8 cellular contexts compared by ENCODE assay signal in genomic region chr2:219497495-219498279, GRCh38. TPM values are rescaled to one million over a fixed set of nuclear protein-coding genes. Genes with fewer than 3 reads are reported as not detected.
A peak's percentile ranks its signal among the peaks of the same experiment; 100 is the strongest.
DNase-seq lines count a peak whose midpoint lies in the region; ATAC-seq and TF ChIP-seq lines count a peak whose summit lies in the region.

No MANE protein-coding gene starts in this region.

- no peak for TF ChIP-seq EP300 in upper lobe of left lung (IDR thresholded peaks at IDR 0.05)

- H3K9me3 ChIP-seq in WERI-Rb-1 (ENCODE audit: severe bottlenecking) (no peaks in the 10 kb centered on the region), mucosa of descending colon (no peaks in the 10 kb centered on the region), upper lobe of left lung (no peaks in the 10 kb centered on the region)

- no peaks in the 10 kb centered on the region for H3K79me2 ChIP-seq in KMS-11 (ENCODE audit: insufficient read depth, low read depth)

- H3K36me3 ChIP-seq in KMS-11 (ENCODE audit: insufficient read depth) (no peaks in the 10 kb centered on the region), WERI-Rb-1 (no peaks in the 10 kb centered on the region), mucosa of descending colon (ENCODE audit: low read depth) (no peaks in the 10 kb centered on the region), upper lobe of left lung (peaks cover 0 to 11% (median 5%) of the 10 kb centered on the region in 4 donors)

- no peaks in the 10 kb centered on the region for H4K20me1 ChIP-seq in KMS-11 (ENCODE audit: insufficient read depth)

- H3K4me3 ChIP-seq in KMS-11 (IDR thresholded peaks at IDR 0.05; ENCODE audit: insufficient read depth, low read depth, low read length) (peak overlapping the region; percentile 78), WERI-Rb-1 (ENCODE audit: low read depth, low read length) (peak overlapping the region; percentile 66), epithelial cell of proximal tubule (ENCODE audit: low read depth, low read length) (peak overlapping the region; percentile 74), mucosa of descending colon (peak overlapping the region; percentile 37), upper lobe of left lung (peak overlapping the region; percentile 46 to 75 (median 71))

- intact Hi-C loops in mucosa of descending colon (cut with DNase I, micrococcal nuclease), result no loop called here

- DNase-seq in CD1c-positive myeloid dendritic cell (ENCODE audit: extremely low spot score) (peak; percentile 84), GM20000 (ENCODE audit: low spot score) (peak; percentile 85), WERI-Rb-1 (peak; percentile 90), epithelial cell of proximal tubule (ENCODE audit: low read depth) (no peak), mucosa of descending colon (peak; percentile 94 to 96 (median 95)), upper lobe of left lung (peak; percentile 95), globus pallidus (ENCODE audit: low spot score) (no peak)

- H3K27me3 ChIP-seq in KMS-11 (ENCODE audit: insufficient read depth, low read depth) (peaks cover 24% of the 10 kb centered on the region), WERI-Rb-1 (ENCODE audit: insufficient read depth, low read depth, severe bottlenecking) (no peaks in the 10 kb centered on the region), upper lobe of left lung (peaks cover 0 to 26% (median 15%) of the 10 kb centered on the region in 4 donors)

- no peak for TF ChIP-seq CTCF in GM20000 (IDR thresholded peaks at IDR 0.05; ENCODE audit: extremely low read depth, missing control alignments)
- no peak for TF ChIP-seq CTCF in KMS-11 (conservative IDR thresholded peaks at IDR 0.05; ENCODE audit: low read depth, low read length)
- no peak for TF ChIP-seq CTCF in WERI-Rb-1 (IDR thresholded peaks at IDR 0.05; ENCODE audit: low read depth, low read length)
- no peak for TF ChIP-seq CTCF in epithelial cell of proximal tubule (conservative IDR thresholded peaks at IDR 0.05; ENCODE audit: low read depth, low read length)
- no peak for TF ChIP-seq CTCF in mucosa of descending colon (IDR thresholded peaks at IDR 0.05)
- no peak for TF ChIP-seq CTCF in upper lobe of left lung (IDR thresholded peaks at IDR 0.05)

- WGBS in upper lobe of left lung, 2 donors, result 1 to 9% methylated on average over 10 to 40 of the region's 59 CpGs

- peaks cover 13% of the 10 kb centered on the region for H3K4me1 ChIP-seq in KMS-11 (ENCODE audit: low read depth, poor library complexity, severe bottlenecking)
- H3K4me1 ChIP-seq in mucosa of descending colon (ENCODE audit: low read depth), result peaks cover 25% of the 10 kb centered on the region
- H3K4me1 ChIP-seq in upper lobe of left lung, result peaks cover 19 to 30% (median 30%) of the 10 kb centered on the region in 4 donors

- H2AFZ ChIP-seq in KMS-11 (ENCODE audit: low read depth), result peak overlapping the region; percentile 95

- H3K9ac ChIP-seq in KMS-11, result peak overlapping the region; percentile 87; the same call in 1 of the 2 replicates

- H3K4me2 ChIP-seq in KMS-11, result peak overlapping the region; percentile 97

- H3K27ac ChIP-seq in KMS-11, result no peak overlapping the region
- H3K27ac ChIP-seq in WERI-Rb-1, result peak overlapping the region; percentile 86
- H3K27ac ChIP-seq in upper lobe of left lung, result peak overlapping the region; percentile 84 to 95 (median 94)

- TF ChIP-seq POLR2A in upper lobe of left lung (IDR thresholded peaks at IDR 0.05), result peak; percentile 5 to 77 (median 63)

- ATAC-seq in mucosa of descending colon, result peak; percentile 82
- peak; percentile 90 to 92 for ATAC-seq in upper lobe of left lung (ENCODE audit: low FRiP score in 2 of 2)

RNA-seq across cellular contexts. Expression of gene GMPPA, which starts 1.0 kb away (rescaled TPM):
- total RNA-seq in epithelial cell of proximal tubule (27.2 and 35.3 TPM in 2 replicates), mucosa of descending colon (10 to 100 TPM; 33.6 to 52.6 (median 43.6) TPM), upper lobe of left lung (10 to 100 TPM; 20.8 to 38.5 (median 24.9) TPM)

RNA-seq across cellular contexts. Expression of gene ASIC4, which starts 16.6 kb away (rescaled TPM):
- total RNA-seq in epithelial cell of proximal tubule (not detected in 2 replicates), mucosa of descending colon (under 1 TPM in 1 of 3 donors, not detected in 2; 0.09 TPM), upper lobe of left lung (under 1 TPM in 3 of 6 donors, not detected in 3; 0.20 to 0.34 (median 0.29) TPM)

RNA-seq across cellular contexts. Expression of gene CHPF, which starts 45.9 kb away (rescaled TPM):
- total RNA-seq in epithelial cell of proximal tubule (96.2 and 122 TPM in 2 replicates), mucosa of descending colon (10 to 100 TPM; 19.4 to 25.9 (median 20.5) TPM), upper lobe of left lung (100 to 1,000 TPM in 2 of 6 donors, 10 to 100 TPM in 4; 41.9 to 125 (median 60.2) TPM)

RNA-seq across cellular contexts. Expression of gene TMEM198, which starts 46.1 kb away (rescaled TPM):
- total RNA-seq in epithelial cell of proximal tubule (1.6 and 1.7 TPM in 2 replicates), mucosa of descending colon (1 to 10 TPM in 2 of 3 donors, under 1 TPM in 1; 0.69 to 2.7 (median 2.7) TPM), upper lobe of left lung (10 to 100 TPM in 1 of 6 donors, 1 to 10 TPM in 5; 1.9 to 12.6 (median 4.2) TPM)

Comparison
In these comparisons a context has a peak if more than half of its experiments do, and no peak if none do; other contexts are left out.
1. DNase-seq: peak in CD1c-positive myeloid dendritic cell (single experiment), GM20000 (single experiment), WERI-Rb-1 (single experiment), mucosa of descending colon (3 of 3) and upper lobe of left lung (2 of 2); none in epithelial cell of proximal tubule (single experiment) and globus pallidus (single experiment).
2. Peak in every context shown above with its lines, with median percentiles within 50 percentile points of each other: H3K4me3 ChIP-seq.